In genomic region chr4:168766537-168767316, GRCh38 we compare ENCODE assay signal across 12 cellular contexts.
A peak's percentile ranks its signal among the peaks of the same experiment; 100 is the strongest.
DNase-seq lines count a peak whose midpoint lies in the region; FAIRE-seq and TF ChIP-seq lines count a peak whose summit lies in the region.
"Had no signal": no experiment of that assay in that cellular context is flagged by ENCODE, and none has a peak within 500 bp of the region (broad histone marks: within the 10 kb centered on the region; RNA-seq: fewer than 3 reads in every experiment).

No MANE protein-coding gene starts in this region.

- H3K4me1 ChIP-seq in astrocyte (ENCODE audit: insufficient read depth, low read length) (peaks cover 39% of the 10 kb centered on the region), left ventricle myocardium inferior (peaks cover 65% of the 10 kb centered on the region), small intestine (ENCODE audit: control insufficient read depth in 2 of 2, insufficient read depth in 1 of 2, low read depth in 1 of 2, low read length in 1 of 2) (peaks cover 8 to 12% of the 10 kb centered on the region in 2 donors)

- H3K27me3 Mint-ChIP-seq in astrocyte (ENCODE audit: low read depth, unreplicated experiment): no peaks in the 10 kb centered on the region

- peak overlapping the region; percentile 78 for H3K27ac ChIP-seq in astrocyte (ENCODE audit: low read depth, low read length)
- peak overlapping the region; percentile 81 for H3K27ac ChIP-seq in left ventricle myocardium inferior (replicated peaks)
- H3K27ac ChIP-seq in small intestine (ENCODE audit: low read depth in 1 of 2, low read length in 1 of 2): peak overlapping the region; percentile 75 to 81
- H3K27ac ChIP-seq in caudate nucleus (ENCODE audit: low read depth, low read length): no peak overlapping the region
- H3K27ac ChIP-seq: parathyroid adenoma had no signal

- no peak overlapping the region for H2AFZ ChIP-seq in astrocyte (ENCODE audit: low read depth, low read length)
- H2AFZ ChIP-seq: parathyroid adenoma had no signal

- TF ChIP-seq CTCF in astrocyte (IDR thresholded peaks at IDR 0.05; ENCODE audit: insufficient read depth, low read depth, low read length): no peak
- no peak for TF ChIP-seq CTCF in left ventricle myocardium inferior (IDR thresholded peaks at IDR 0.05; ENCODE audit: borderline replicate concordance)

- H3K4me3 ChIP-seq in astrocyte (ENCODE audit: insufficient read depth, low read depth, low read length) (no peak overlapping the region), left ventricle myocardium inferior (no peak overlapping the region), small intestine (ENCODE audit: low read depth in 1 of 2, low read length in 2 of 2) (no peak overlapping the region)

- DNase-seq in GM04503 (ENCODE audit: low read depth) (peak; percentile 79), astrocyte (ENCODE audit: low read depth) (peak; percentile 92), left ventricle myocardium inferior (no peak), small intestine (peak; percentile 71), caudate nucleus (lab: John Stamatoyannopoulos, UW) (no peak), Kasumi-1 (lab: John Stamatoyannopoulos, UW) (no peak), NCI-H748 (lab: John Stamatoyannopoulos, UW; ENCODE audit: unreplicated experiment) (no peak)
- no peak for DNase-seq in activated CD4-positive, alpha-beta T cell treated with anti-CD3 and anti-CD28 coated beads, Interleukin-2, amount 50 U/mL, for 4 hours
- DNase-seq: DMS153 had no signal

- H3K9me3 Mint-ChIP-seq in astrocyte (ENCODE audit: unreplicated experiment): peaks cover 3% of the 10 kb centered on the region
- H3K9me3 Mint-ChIP-seq: activated T-helper 1 cell treated with anti-CD3 and anti-CD28 coated beads, Interleukin-12 subunit alpha, Interleukin-12 subunit beta, Interleukin-2, Interleukin-4 antibody, amounts not matched to agents 30 ng/mL and 10 ng/mL and 1 ng/mL, durations not matched to agents 14 hours and 24 hours and 36 hours had no signal

- peak overlapping the region; percentile 28 for H3K9ac ChIP-seq in astrocyte (ENCODE audit: low read length)
- H3K9ac ChIP-seq: parathyroid adenoma had no signal

- WGBS in small intestine, 3 donors: 56 to 62% (median 60%) methylated on average over 9 of the region's 9 CpGs

- FAIRE-seq in astrocyte (lab: Jason Lieb, UNC) (peak; percentile 45), small intestine (lab: Jason Lieb, UNC) (no peak)
- FAIRE-seq: colon had no signal

- H3K9me3 ChIP-seq in astrocyte (ENCODE audit: insufficient read depth, low read depth, low read length) (no peaks in the 10 kb centered on the region), left ventricle myocardium inferior (replicated peaks) (no peaks in the 10 kb centered on the region), small intestine (ENCODE audit: control insufficient read depth, low read depth) (no peaks in the 10 kb centered on the region)

- H3K79me2 ChIP-seq in astrocyte (ENCODE audit: insufficient read depth, low read length): peaks cover 7% of the 10 kb centered on the region

- H3K36me3 ChIP-seq in astrocyte (ENCODE audit: insufficient read depth, low read length): peaks cover 6% of the 10 kb centered on the region
- H3K36me3 ChIP-seq in left ventricle myocardium inferior: no peaks in the 10 kb centered on the region
- H3K36me3 ChIP-seq in small intestine (ENCODE audit: control insufficient read depth in 2 of 2, insufficient read depth in 2 of 2, low read length in 2 of 2): no peaks in the 10 kb centered on the region

- peak overlapping the region; percentile 63 for H3K4me2 ChIP-seq in astrocyte (ENCODE audit: low read length)

- no peaks in the 10 kb centered on the region for H3K27me3 ChIP-seq in astrocyte (ENCODE audit: insufficient read depth, low read length)
- H3K27me3 ChIP-seq in left ventricle myocardium inferior (ENCODE audit: low read depth): no peaks in the 10 kb centered on the region
- no peaks in the 10 kb centered on the region for H3K27me3 ChIP-seq in small intestine (ENCODE audit: control insufficient read depth in 2 of 2, insufficient read depth in 2 of 2, low read length in 2 of 2)

- no peak overlapping the region for H3K4me3 Mint-ChIP-seq in astrocyte (ENCODE audit: unreplicated experiment)
- H3K4me3 Mint-ChIP-seq: activated T-helper 1 cell treated with anti-CD3 and anti-CD28 coated beads, Interleukin-12 subunit alpha, Interleukin-12 subunit beta, Interleukin-2, Interleukin-4 antibody, amounts not matched to agents 30 ng/mL and 10 ng/mL and 1 ng/mL, durations not matched to agents 14 hours and 24 hours and 36 hours had no signal

- intact Hi-C loops in left ventricle myocardium inferior (cut with micrococcal nuclease): no loop called here

- H3K27ac Mint-ChIP-seq in astrocyte (ENCODE audit: unreplicated experiment): peak overlapping the region; percentile 73
- H3K27ac Mint-ChIP-seq: activated T-helper 1 cell treated with anti-CD3 and anti-CD28 coated beads, Interleukin-12 subunit alpha, Interleukin-12 subunit beta, Interleukin-2, Interleukin-4 antibody, amounts not matched to agents 30 ng/mL and 10 ng/mL and 1 ng/mL, durations not matched to agents 14 hours and 24 hours and 36 hours had no signal

- H4K20me1 ChIP-seq in astrocyte (ENCODE audit: insufficient read depth, low read length): no peaks in the 10 kb centered on the region

- H3K36me3 Mint-ChIP-seq in astrocyte (ENCODE audit: low read depth, unreplicated experiment): peaks cover 33% of the 10 kb centered on the region

- H3K4me1 Mint-ChIP-seq in astrocyte (ENCODE audit: low read depth, unreplicated experiment): peaks cover 49% of the 10 kb centered on the region

Comparison
In these comparisons a context has a peak if more than half of its experiments do, and no peak if none do; other contexts are left out.
1. DNase-seq: peak in GM04503 (single experiment), astrocyte (single experiment) and small intestine (single experiment); none in left ventricle myocardium inferior (single experiment), caudate nucleus (0 of 61), Kasumi-1 (0 of 2), NCI-H748 (single experiment) and activated CD4-positive, alpha-beta T cell treated with anti-CD3 and anti-CD28 coated beads, Interleukin-2, amount 50 U/mL, for 4 hours (0 of 2).